9 cellular contexts compared by ENCODE assay signal in genomic region chr7:94295805-94296204, GRCh38.
DNase-seq lines count a peak whose midpoint lies in the region; ATAC-seq and TF ChIP-seq lines count a peak whose summit lies in the region.
"Had no signal": no experiment of that assay in that cellular context is flagged by ENCODE, and none has a peak within 500 bp of the region (broad histone marks: within the 10 kb centered on the region; RNA-seq: fewer than 3 reads in every experiment).

No MANE protein-coding gene starts in this region.

- in situ Hi-C loops in astrocyte of the spinal cord (cut with HindIII; ENCODE audit: low sequenced_read_pairs): no loop called here

- H3K4me3 ChIP-seq in astrocyte of the spinal cord (ENCODE audit: low read depth, low read length): peak overlapping the region; percentile 8

- DNase-seq in A172 (ENCODE audit: low spot score) (peak; percentile 53), NCI-H1417 (lab: John Stamatoyannopoulos, UW) (peak; percentile 14 to 86 (median 60)), astrocyte of the spinal cord (ENCODE audit: low read depth, low spot score) (peak; percentile 88), lung microvascular endothelial cell (ENCODE audit: low read depth in 2 of 2) (peak; percentile 42 to 70), DMS79 (lab: John Stamatoyannopoulos, UW) (no peak)
- no peak for DNase-seq in stimulated activated CD8-positive, alpha-beta memory T cell treated with anti-CD3 and anti-CD28 coated beads, Interleukin-4, amount 100 ng/mL, for 48 hours
- DNase-seq: Calu3 had no signal

- ATAC-seq in HG03457 (IDR thresholded peaks at IDR 0.05; ENCODE audit: unreplicated experiment): no peak
- no peak for ATAC-seq in GM21737 (IDR thresholded peaks at IDR 0.05; ENCODE audit: unreplicated experiment)

- TF ChIP-seq CTCF in astrocyte of the spinal cord (IDR thresholded peaks at IDR 0.05; ENCODE audit: low read depth, low read length): peak; percentile 67

Comparison
In these comparisons a context has a peak if more than half of its experiments do, and no peak if none do; other contexts are left out.
1. DNase-seq: peak in A172 (single experiment), NCI-H1417 (3 of 3), astrocyte of the spinal cord (single experiment) and lung microvascular endothelial cell (2 of 2); none in DMS79 (single experiment) and stimulated activated CD8-positive, alpha-beta memory T cell treated with anti-CD3 and anti-CD28 coated beads, Interleukin-4, amount 100 ng/mL, for 48 hours (single experiment).